In genomic region chr19:50511069-50511822, GRCh38 we compare ENCODE assay signal across 1 cellular context.
TF ChIP-seq lines count a peak whose summit lies in the region.

Gene JOSD2, minus strand, starts transcription at chr19:50511191. Its CDS starts 760 bp downstream, at chr19:50510431.

TF ChIP-seq in HepG2, 621 proteins besides CTCF, POLR2A, EP300 and RAD21 (continued from another document and continues in another):
- TF ChIP-seq MTERF4 (CRISPR knock-in tag; IDR thresholded peaks at IDR 0.05) (0 out of 2 replicates have a peak, but pooled peaks have one; percentile 44), PHF8 (CRISPR knock-in tag; IDR thresholded peaks at IDR 0.05) (peak; percentile 48; the same call in 1 of the 2 replicates), SPEN (CRISPR knock-in tag; IDR thresholded peaks at IDR 0.05; ENCODE audit: low read depth) (peak; percentile 75), FOXP4 (CRISPR knock-in tag; IDR thresholded peaks at IDR 0.05) (no peak), POGZ (CRISPR knock-in tag; IDR thresholded peaks at IDR 0.05) (peak; percentile 56), NR2C2 (CRISPR knock-in tag; IDR thresholded peaks at IDR 0.05; ENCODE audit: borderline replicate concordance) (peak; percentile 68; the same call in 1 of the 2 replicates), ZNF484 (CRISPR knock-in tag; IDR thresholded peaks at IDR 0.05; ENCODE audit: borderline replicate concordance, low read depth) (no peak), ZNF235 (CRISPR knock-in tag; IDR thresholded peaks at IDR 0.05; ENCODE audit: borderline replicate concordance) (0 out of 2 replicates have a peak, but pooled peaks have one; percentile 49), FOXK1 (CRISPR knock-in tag; IDR thresholded peaks at IDR 0.05; ENCODE audit: borderline replicate concordance, low read depth) (0 out of 2 replicates have a peak, but pooled peaks have one; percentile 41), CREM (IDR thresholded peaks at IDR 0.05) (peak; percentile 94), CREM (CRISPR knock-in tag; IDR thresholded peaks at IDR 0.05) (peak; percentile 62; the same call in 1 of the 2 replicates), IRF2 (CRISPR knock-in tag; IDR thresholded peaks at IDR 0.05) (0 out of 2 replicates have a peak, but pooled peaks have one; percentile 20), MXD1 (CRISPR knock-in tag; IDR thresholded peaks at IDR 0.05) (peak; percentile 44; the same call in 1 of the 2 replicates), BCL6 (CRISPR knock-in tag; IDR thresholded peaks at IDR 0.05) (peak; percentile 68), GATAD2A (CRISPR knock-in tag; IDR thresholded peaks at IDR 0.05) (peak; percentile 28; the same call in 1 of the 2 replicates), ZNF670 (CRISPR knock-in tag; IDR thresholded peaks at IDR 0.05; ENCODE audit: borderline replicate concordance) (peak; percentile 61; the same call in 1 of the 2 replicates), SOX6 (IDR thresholded peaks at IDR 0.05) (no peak), SOX6 (CRISPR knock-in tag; IDR thresholded peaks at IDR 0.05) (peak; percentile 51; the same call in 1 of the 2 replicates), KLF11 (CRISPR knock-in tag; IDR thresholded peaks at IDR 0.05) (peak; percentile 56; the same call in 1 of the 2 replicates), ELF3 (CRISPR knock-in tag; IDR thresholded peaks at IDR 0.05) (peak; percentile 34; the same call in 1 of the 2 replicates), MXD3 (CRISPR knock-in tag; IDR thresholded peaks at IDR 0.05) (0 out of 2 replicates have a peak, but pooled peaks have one; percentile 60), ZMYM4 (CRISPR knock-in tag; IDR thresholded peaks at IDR 0.05) (peak; percentile 42; the same call in 1 of the 2 replicates), DMAP1 (CRISPR knock-in tag; IDR thresholded peaks at IDR 0.05) (0 out of 2 replicates have a peak, but pooled peaks have one; percentile 31), POLR2AphosphoS2 (IDR thresholded peaks at IDR 0.05; ENCODE audit: low read depth, low read length) (no peak), ARID5B (CRISPR knock-in tag; IDR thresholded peaks at IDR 0.05) (peak; percentile 8; the same call in 1 of the 2 replicates), GFI1 (CRISPR knock-in tag; IDR thresholded peaks at IDR 0.05; ENCODE audit: borderline replicate concordance) (peak; percentile 38; the same call in 1 of the 2 replicates), KIAA2018 (CRISPR knock-in tag; IDR thresholded peaks at IDR 0.05; ENCODE audit: borderline replicate concordance) (no peak), ZNF160 (CRISPR knock-in tag; IDR thresholded peaks at IDR 0.05) (no peak), REL (CRISPR knock-in tag; conservative IDR thresholded peaks at IDR 0.05) (0 out of 2 replicates have a peak, but pooled peaks have one; percentile 58), HNRNPLL (IDR thresholded peaks at IDR 0.05; ENCODE audit: low read depth, low read length, poor library complexity, severe bottlenecking) (peak; percentile 41), ZNF335 (CRISPR knock-in tag; IDR thresholded peaks at IDR 0.05) (peak; percentile 89), MAX (IDR thresholded peaks at IDR 0.05) (peak; percentile 78), ATF1 (CRISPR knock-in tag; IDR thresholded peaks at IDR 0.05) (peak; percentile 95), HDAC1 (CRISPR knock-in tag; IDR thresholded peaks at IDR 0.05) (peak; percentile 54; the same call in 1 of the 2 replicates), ETV5 (CRISPR knock-in tag; IDR thresholded peaks at IDR 0.05; ENCODE audit: borderline replicate concordance) (peak; percentile 50; the same call in 1 of the 2 replicates), RBFOX2 (IDR thresholded peaks at IDR 0.05; ENCODE audit: low read depth, low read length) (peak; percentile 76), KDM5B (CRISPR knock-in tag; IDR thresholded peaks at IDR 0.05; ENCODE audit: borderline replicate concordance) (0 out of 2 replicates have a peak, but pooled peaks have one; percentile 37), HDAC2 (CRISPR knock-in tag; IDR thresholded peaks at IDR 0.05) (peak; percentile 31; the same call in 1 of the 2 replicates), NONO (IDR thresholded peaks at IDR 0.05) (no peak), NONO (CRISPR knock-in tag; conservative IDR thresholded peaks at IDR 0.05) (peak; percentile 65; the same call in 1 of the 2 replicates), POLR2G (IDR thresholded peaks at IDR 0.05; ENCODE audit: low read depth, low read length) (peak; percentile 35; the same call in 1 of the 2 replicates), SRF (IDR thresholded peaks at IDR 0.05; ENCODE audit: low read depth, low read length) (no peak)
